1 cellular context compared by ENCODE assay signal in genomic region chr4:165327211-165328100, GRCh38.
A peak's percentile ranks its signal among the peaks of the same experiment; 100 is the strongest.
TF ChIP-seq lines count a peak whose summit lies in the region.

MSMO1 (plus strand) TSS chr4:165327669; CDS start chr4:165333371, 5,702 bp downstream.

TF ChIP-seq in HepG2, 621 proteins besides CTCF, POLR2A, EP300 and RAD21 (continued from another document and continues in another):
- TF ChIP-seq ZNF556 (CRISPR knock-in tag; IDR thresholded peaks at IDR 0.05; ENCODE audit: borderline replicate concordance) (0 out of 2 replicates have a peak, but pooled peaks have one; percentile 44), PLRG1 (conservative IDR thresholded peaks at IDR 0.05) (no peak), REXO4 (CRISPR knock-in tag; IDR thresholded peaks at IDR 0.05; ENCODE audit: borderline replicate concordance) (no peak), ZNF3 (CRISPR knock-in tag; IDR thresholded peaks at IDR 0.05) (no peak), ZNF382 (CRISPR knock-in tag; IDR thresholded peaks at IDR 0.05; ENCODE audit: borderline replicate concordance) (no peak), IRF1 (CRISPR knock-in tag; IDR thresholded peaks at IDR 0.05; ENCODE audit: low read depth) (0 out of 2 replicates have a peak, but pooled peaks have one; percentile 21), JUN (CRISPR knock-in tag; IDR thresholded peaks at IDR 0.05) (peak; percentile 14; the same call in 1 of the 2 replicates), ZNF121 (CRISPR knock-in tag; IDR thresholded peaks at IDR 0.05) (no peak), GLMP (CRISPR knock-in tag; IDR thresholded peaks at IDR 0.05; ENCODE audit: borderline replicate concordance) (no peak), THAP11 (CRISPR knock-in tag; IDR thresholded peaks at IDR 0.05) (peak; percentile 72), KAT2B (IDR thresholded peaks at IDR 0.05; ENCODE audit: borderline replicate concordance, low read depth, low read length) (no peak), RXRB (CRISPR knock-in tag; IDR thresholded peaks at IDR 0.05; ENCODE audit: borderline replicate concordance) (peak; percentile 23; the same call in 1 of the 2 replicates), ZBTB3 (CRISPR knock-in tag; IDR thresholded peaks at IDR 0.05; ENCODE audit: borderline replicate concordance, low read depth) (no peak; the same call in 1 of the 2 replicates), SKI (IDR thresholded peaks at IDR 0.05; ENCODE audit: partially characterized antibody) (no peak), ZNF552 (CRISPR knock-in tag; IDR thresholded peaks at IDR 0.05; ENCODE audit: borderline replicate concordance) (peak; percentile 34; the same call in 1 of the 2 replicates), FOXA1 (IDR thresholded peaks at IDR 0.05) (no peak), FOXA1 (CRISPR knock-in tag; IDR thresholded peaks at IDR 0.05) (no peak; the same call in none of the 2 replicates), ZNF484 (CRISPR knock-in tag; IDR thresholded peaks at IDR 0.05; ENCODE audit: borderline replicate concordance, low read depth) (no peak), ZNF44 (CRISPR knock-in tag; IDR thresholded peaks at IDR 0.05) (peak; percentile 32; the same call in 1 of the 2 replicates), MIXL1 (CRISPR knock-in tag; IDR thresholded peaks at IDR 0.05) (peak; percentile 65), ZNF598 (CRISPR knock-in tag; IDR thresholded peaks at IDR 0.05; ENCODE audit: borderline replicate concordance) (peak; percentile 95), NFYB (CRISPR knock-in tag; IDR thresholded peaks at IDR 0.05) (peak; percentile 100), ARID2 (CRISPR knock-in tag; IDR thresholded peaks at IDR 0.05; ENCODE audit: borderline replicate concordance) (peak; percentile 29; the same call in 1 of the 2 replicates), NFIC (IDR thresholded peaks at IDR 0.05; ENCODE audit: low read length) (no peak), NFATC3 (CRISPR knock-in tag; IDR thresholded peaks at IDR 0.05) (peak; percentile 39; the same call in 1 of the 2 replicates), CERS6 (CRISPR knock-in tag; IDR thresholded peaks at IDR 0.05) (no peak), PREB (CRISPR knock-in tag; IDR thresholded peaks at IDR 0.05) (no peak), SP140L (CRISPR knock-in tag; IDR thresholded peaks at IDR 0.05; ENCODE audit: borderline replicate concordance) (no peak), ZNF891 (CRISPR knock-in tag; IDR thresholded peaks at IDR 0.05) (peak; percentile 69; the same call in 1 of the 2 replicates), SSRP1 (CRISPR knock-in tag; IDR thresholded peaks at IDR 0.05) (no peak; the same call in 1 of the 2 replicates), PLSCR1 (CRISPR knock-in tag; IDR thresholded peaks at IDR 0.05; ENCODE audit: borderline replicate concordance) (no peak), STAT5B (CRISPR knock-in tag; IDR thresholded peaks at IDR 0.05) (peak; percentile 93), SRSF9 (IDR thresholded peaks at IDR 0.05; ENCODE audit: borderline replicate concordance, insufficient read depth, low read depth, low read length, poor library complexity, severe bottlenecking) (no peak), ZNF367 (CRISPR knock-in tag; IDR thresholded peaks at IDR 0.05; ENCODE audit: borderline replicate concordance) (no peak), ZBTB34 (CRISPR knock-in tag; IDR thresholded peaks at IDR 0.05) (peak; percentile 39; the same call in 1 of the 2 replicates), SIX1 (CRISPR knock-in tag; IDR thresholded peaks at IDR 0.05; ENCODE audit: borderline replicate concordance) (no peak), CBX1 (IDR thresholded peaks at IDR 0.05; ENCODE audit: low read depth) (no peak), TMF1 (CRISPR knock-in tag; IDR thresholded peaks at IDR 0.05; ENCODE audit: low read depth) (peak; percentile 83; the same call in 1 of the 2 replicates), KDM1A (CRISPR knock-in tag; IDR thresholded peaks at IDR 0.05) (peak; percentile 43; the same call in 1 of the 2 replicates), REL (CRISPR knock-in tag; conservative IDR thresholded peaks at IDR 0.05) (peak; percentile 79; the same call in 1 of the 2 replicates), ATF1 (CRISPR knock-in tag; IDR thresholded peaks at IDR 0.05) (peak; percentile 94), ZNF512B (CRISPR knock-in tag; IDR thresholded peaks at IDR 0.05; ENCODE audit: borderline replicate concordance) (0 out of 2 replicates have a peak, but pooled peaks have one; percentile 81), ZNF570 (CRISPR knock-in tag; IDR thresholded peaks at IDR 0.05; ENCODE audit: borderline replicate concordance) (peak; percentile 83; the same call in 1 of the 2 replicates), SCMH1 (CRISPR knock-in tag; IDR thresholded peaks at IDR 0.05; ENCODE audit: borderline replicate concordance) (no peak), SNAPC5 (CRISPR knock-in tag; IDR thresholded peaks at IDR 0.05; ENCODE audit: borderline replicate concordance) (no peak), ZNF225 (CRISPR knock-in tag; IDR thresholded peaks at IDR 0.05) (no peak), HNF4G (IDR thresholded peaks at IDR 0.05; ENCODE audit: borderline replicate concordance, low read depth, low read length) (no peak), HNF4G (CRISPR knock-in tag; IDR thresholded peaks at IDR 0.05; ENCODE audit: borderline replicate concordance, low read depth) (no peak), ATF2 (CRISPR knock-in tag; IDR thresholded peaks at IDR 0.05) (no peak; the same call in 1 of the 2 replicates), RBM22 (optimal IDR thresholded peaks at IDR 0.05; ENCODE audit: low read length) (no peak), HOXD1 (CRISPR knock-in tag; IDR thresholded peaks at IDR 0.05) (peak; percentile 45; the same call in 1 of the 2 replicates), ZNF530 (CRISPR knock-in tag; IDR thresholded peaks at IDR 0.05; ENCODE audit: low read depth) (0 out of 2 replicates have a peak, but pooled peaks have one; percentile 26), HOXA9 (CRISPR knock-in tag; IDR thresholded peaks at IDR 0.05; ENCODE audit: borderline replicate concordance) (peak; percentile 74; the same call in 1 of the 2 replicates), ZNF576 (CRISPR knock-in tag; IDR thresholded peaks at IDR 0.05) (no peak), ZNF773 (CRISPR knock-in tag; IDR thresholded peaks at IDR 0.05; ENCODE audit: borderline replicate concordance) (no peak), ZSCAN21 (CRISPR knock-in tag; IDR thresholded peaks at IDR 0.05; ENCODE audit: borderline replicate concordance) (peak; percentile 61; the same call in 1 of the 2 replicates), ZBTB10 (CRISPR knock-in tag; IDR thresholded peaks at IDR 0.05; ENCODE audit: borderline replicate concordance) (no peak)
